Comparison of ENCODE assay signal across 8 cellular contexts in genomic region chr9:131271506-131271931, GRCh38. TPM values are rescaled to one million over a fixed set of nuclear protein-coding genes. Genes with fewer than 3 reads are reported as not detected.
A peak's percentile ranks its signal among the peaks of the same experiment; 100 is the strongest.
DNase-seq lines count a peak whose midpoint lies in the region; ATAC-seq and TF ChIP-seq lines count a peak whose summit lies in the region.

No MANE protein-coding gene starts in this region.

- no peak overlapping the region for H3K4me3 ChIP-seq in esophagus muscularis mucosa
- H3K4me3 ChIP-seq in skeletal muscle tissue (ENCODE audit: low read length in 3 of 3): peak overlapping the region in 2 of 3 donors; percentile 32 to 33
- no peak overlapping the region for H3K4me3 ChIP-seq in brain microvascular endothelial cell (ENCODE audit: low read depth, low read length)
- H3K4me3 ChIP-seq in aorta (ENCODE audit: low read length in 2 of 2): no peak overlapping the region

- H3K4me1 ChIP-seq in esophagus muscularis mucosa: peaks cover 15 to 63% (median 42%) of the 10 kb centered on the region in 4 donors
- H3K4me1 ChIP-seq in skeletal muscle tissue (ENCODE audit: control insufficient read depth in 3 of 3, insufficient read depth in 3 of 3, low read length in 3 of 3): peaks cover 75 to 84% (median 81%) of the 10 kb centered on the region in 3 donors
- H3K4me1 ChIP-seq in aorta (ENCODE audit: control insufficient read depth in 1 of 2, insufficient read depth in 2 of 2, low read length in 2 of 2): no peaks in the 10 kb centered on the region

- TF ChIP-seq EP300 in esophagus muscularis mucosa (IDR thresholded peaks at IDR 0.05): no peak

- ATAC-seq in T-cell (replicated peaks in 1 of 4) (no peak), GM21360 (IDR thresholded peaks at IDR 0.05; ENCODE audit: unreplicated experiment) (no peak), aorta (ENCODE audit: low FRiP score) (no peak), SK-N-SH treated with all-trans-retinoic acid at 6 μM for 48 hours (no peak)

- WGBS in esophagus muscularis mucosa: 65% methylated on average over 6 of the region's 6 CpGs
- WGBS in aorta, 2 donors: 88 to 94% methylated on average over 6 of the region's 6 CpGs

- POLR2A ChIA-PET in T-cell (lab: Charles Lee): interaction anchor here (0.6 to 1.7 kb wide), 4 partner anchors 15 to 101 kb away, joined by 3 to 24 read pairs (median 5); no protein-coding TSS in a partner anchor

- DNase-seq in GF-D8 (lab: John Stamatoyannopoulos, UW) (peak; percentile 42), T-cell (no peak), esophagus muscularis mucosa (ENCODE audit: extremely low spot score) (no peak), brain microvascular endothelial cell (no peak), aorta (no peak)

- CTCF ChIA-PET in T-cell (lab: Charles Lee): interaction anchor here (0.6 to 1.1 kb wide), 3 partner anchors 15 to 1140 kb away, joined by 4 to 5 read pairs (median 4); no protein-coding TSS in a partner anchor

- no peaks in the 10 kb centered on the region for H3K9me3 ChIP-seq in esophagus muscularis mucosa
- H3K9me3 ChIP-seq in skeletal muscle tissue (ENCODE audit: control insufficient read depth in 3 of 3, low read length in 3 of 3): no peaks in the 10 kb centered on the region
- H3K9me3 ChIP-seq in aorta (ENCODE audit: control insufficient read depth, low read length): no peaks in the 10 kb centered on the region

- TF ChIP-seq CTCF in esophagus muscularis mucosa (IDR thresholded peaks at IDR 0.05): no peak
- TF ChIP-seq CTCF in brain microvascular endothelial cell (IDR thresholded peaks at IDR 0.05; ENCODE audit: low read depth, low read length, missing control alignments): no peak

- in situ Hi-C loops in brain microvascular endothelial cell (cut with HindIII; ENCODE audit: low pct_ligation_motif_present, low sequenced_read_pairs): no loop called here

- H3K36me3 ChIP-seq in esophagus muscularis mucosa: no peaks in the 10 kb centered on the region
- H3K36me3 ChIP-seq in skeletal muscle tissue (ENCODE audit: control insufficient read depth in 3 of 3, insufficient read depth in 3 of 3, low read length in 3 of 3): peaks cover 0 to 2% (median 0%) of the 10 kb centered on the region in 3 donors
- H3K36me3 ChIP-seq in brain microvascular endothelial cell (replicated peaks): no peaks in the 10 kb centered on the region
- no peaks in the 10 kb centered on the region for H3K36me3 ChIP-seq in aorta (ENCODE audit: control insufficient read depth in 1 of 2, insufficient read depth in 2 of 2, low read length in 1 of 2)

- H3K4me3 Mint-ChIP-seq in T-cell: peak overlapping the region; percentile 91 to 99 (median 99)

- no peaks in the 10 kb centered on the region for H3K27me3 Mint-ChIP-seq in T-cell

- H3K36me3 Mint-ChIP-seq in T-cell: peaks cover 31% of the 10 kb centered on the region

- no peak for TF ChIP-seq POLR2A in esophagus muscularis mucosa (IDR thresholded peaks at IDR 0.05; ENCODE audit: low read depth)

- peak overlapping the region in 1 of 3 donors; percentile 51 for H3K9ac ChIP-seq in skeletal muscle tissue (ENCODE audit: low read depth in 1 of 3, low read length in 3 of 3)

- H3K27ac ChIP-seq in esophagus muscularis mucosa (replicated peaks in 1 of 4) (peak overlapping the region; percentile 52 to 72 (median 64)), skeletal muscle tissue (ENCODE audit: low read depth, low read length) (peak overlapping the region; percentile 70), brain microvascular endothelial cell (no peak overlapping the region), aorta (ENCODE audit: low read depth in 1 of 2, low read length in 2 of 2) (no peak overlapping the region)

- H3K27ac Mint-ChIP-seq in T-cell: peak overlapping the region; percentile 98 to 99

- H3K9me3 Mint-ChIP-seq in T-cell: no peaks in the 10 kb centered on the region

- H3K27me3 ChIP-seq in esophagus muscularis mucosa (peaks cover 0 to 23% (median 0%) of the 10 kb centered on the region in 4 donors), skeletal muscle tissue (ENCODE audit: control insufficient read depth in 3 of 3, insufficient read depth in 3 of 3, low read length in 3 of 3) (no peaks in the 10 kb centered on the region), brain microvascular endothelial cell (replicated peaks) (peaks cover 15% of the 10 kb centered on the region), aorta (ENCODE audit: control insufficient read depth in 1 of 2, insufficient read depth in 2 of 2, low read length in 1 of 2) (peaks cover 0 to 1% of the 10 kb centered on the region in 2 donors)

- H3K4me1 Mint-ChIP-seq in T-cell: peaks cover 44 to 58% (median 52%) of the 10 kb centered on the region in 3 donors

- intact Hi-C loops in esophagus muscularis mucosa (cut with DNase I) (no loop called here), aorta (cut with DNase I) (no loop called here)

TF ChIP-seq in SK-N-SH treated with all-trans-retinoic acid at 6 μM for 48 hours, 23 proteins besides CTCF, POLR2A, EP300 and RAD21:
- no peak for TF ChIP-seq ZC3H10 (CRISPR knock-in tag; IDR thresholded peaks at IDR 0.05)
- no peak for TF ChIP-seq RARB (CRISPR knock-in tag; IDR thresholded peaks at IDR 0.05)
- TF ChIP-seq TOX (CRISPR knock-in tag; IDR thresholded peaks at IDR 0.05; ENCODE audit: borderline replicate concordance): no peak
- no peak for TF ChIP-seq PATZ1 (CRISPR knock-in tag; IDR thresholded peaks at IDR 0.05; ENCODE audit: borderline replicate concordance)
- TF ChIP-seq SNAI2 (CRISPR knock-in tag; IDR thresholded peaks at IDR 0.05): no peak
- TF ChIP-seq POU6F1 (CRISPR knock-in tag; IDR thresholded peaks at IDR 0.05; ENCODE audit: borderline replicate concordance, low read depth): no peak
- TF ChIP-seq ZNF565 (CRISPR knock-in tag; conservative IDR thresholded peaks at IDR 0.05; ENCODE audit: low read depth): no peak
- TF ChIP-seq GLIS3 (CRISPR knock-in tag; IDR thresholded peaks at IDR 0.05): no peak
- TF ChIP-seq ZNF8 (CRISPR knock-in tag; IDR thresholded peaks at IDR 0.05): no peak
- TF ChIP-seq OSR1 (CRISPR knock-in tag; IDR thresholded peaks at IDR 0.05): no peak

RNA-seq across cellular contexts. Expression of gene FAM78A, which starts 4.8 kb away (rescaled TPM):
- 100 to 1,000 TPM in 1 of 5 donors, 10 to 100 TPM in 4; 70.4 to 106 (median 98.4) TPM for total RNA-seq in T-cell
- total RNA-seq in esophagus muscularis mucosa: 1 to 10 TPM; 1.7 to 4.0 (median 3.3) TPM
- 14.6 TPM for total RNA-seq in skeletal muscle tissue
- total RNA-seq in aorta: 1 to 10 TPM; 4.0 to 6.3 TPM
- 1 to 10 TPM in 1 of 2 donors, under 1 TPM in 1; 0.59 to 2.0 TPM for polyA plus RNA-seq in aorta

RNA-seq across cellular contexts. Expression of gene PLPP7, which starts 18.0 kb away (rescaled TPM):
- total RNA-seq in T-cell (under 1 TPM in 3 of 5 donors, not detected in 2; 0.13 to 0.58 (median 0.13) TPM), esophagus muscularis mucosa (10 to 100 TPM; 11.4 to 22.5 (median 14.4) TPM), skeletal muscle tissue (34.4 TPM), aorta (1 to 10 TPM; 6.6 to 9.5 TPM)
- polyA plus RNA-seq in aorta: 10 to 100 TPM in 1 of 2 donors, 1 to 10 TPM in 1; 5.6 to 11.1 TPM

Comparison
In these comparisons a context has a peak if more than half of its experiments do, and no peak if none do; other contexts are left out.
1. H3K27ac ChIP-seq: peak in esophagus muscularis mucosa (4 of 4) and skeletal muscle tissue (single experiment); none in brain microvascular endothelial cell (single experiment) and aorta (0 of 2).
2. H3K4me3 ChIP-seq: peak in skeletal muscle tissue (2 of 3); none in esophagus muscularis mucosa (0 of 4), brain microvascular endothelial cell (single experiment) and aorta (0 of 2).
3. RNA of gene PLPP7, which starts 18.0 kb away (total RNA-seq): 34.4 TPM in skeletal muscle tissue (single experiment), 11.4 to 22.5 TPM in esophagus muscularis mucosa and 6.6 to 9.5 TPM in aorta; 0.13 to 0.58 TPM in T-cell; every median in the first group is over 4 times any median in the second.